16 cellular contexts compared by ENCODE assay signal in the genomic region with DNA sequence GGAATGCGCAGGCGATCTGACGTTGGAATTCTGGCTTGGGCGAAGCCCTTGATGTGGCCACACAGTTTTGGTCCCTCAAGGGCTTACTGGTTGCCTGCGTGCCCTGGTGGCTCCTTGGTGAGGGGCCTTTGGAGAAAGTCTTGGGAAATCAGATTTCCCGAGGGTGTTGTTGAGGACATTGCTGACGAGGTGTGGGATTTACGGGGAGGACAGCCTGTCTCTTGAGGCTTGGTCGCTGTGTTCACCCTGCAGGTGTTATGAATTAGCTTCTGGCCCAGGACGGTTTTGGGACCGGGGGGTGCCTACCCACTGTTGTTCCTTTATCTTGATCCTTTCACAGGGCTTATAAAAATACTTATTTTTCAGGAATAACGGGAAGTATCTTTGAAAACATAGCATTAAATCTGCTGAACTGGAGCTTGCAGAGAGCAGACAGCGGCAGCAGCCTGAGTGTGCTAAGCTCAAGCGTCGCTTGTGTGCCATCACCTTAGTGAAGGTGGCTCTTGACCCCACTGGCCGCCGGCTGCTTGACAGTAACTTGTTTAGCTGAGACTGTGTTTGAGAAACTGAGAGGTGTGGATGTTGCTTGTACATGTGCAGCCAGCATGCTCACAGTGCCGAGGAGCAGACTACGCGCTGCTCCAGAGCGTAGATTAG. TPM values are rescaled to one million over a fixed set of nuclear protein-coding genes. Genes with fewer than 3 reads are reported as not detected.
DNase-seq lines count a peak whose midpoint lies in the region; ATAC-seq and TF ChIP-seq lines count a peak whose summit lies in the region.
"Had no signal": no experiment of that assay in that cellular context is flagged by ENCODE, and none has a peak within 500 bp of the region (broad histone marks: within the 10 kb centered on the region; RNA-seq: fewer than 3 reads in every experiment).

No MANE protein-coding gene starts in this region.

- no peak overlapping the region for H3K27ac ChIP-seq in CD4-positive, alpha-beta memory T cell (ENCODE audit: low read depth, low read length)
- H3K27ac ChIP-seq in ascending aorta = no peak overlapping the region
- H3K27ac ChIP-seq: lower lobe of right lung, Peyer's patch, prostate gland, tibial nerve had no signal

- DNase-seq in activated CD4-positive, alpha-beta T cell treated with anti-CD3 and anti-CD28 coated beads, Interleukin-2, amount 10 ng/mL, durations not matched to agents 24 days and 14 days = no peak
- DNase-seq in activated CD4-positive, alpha-beta T cell treated with anti-CD3 and anti-CD28 coated beads for 4 hours = no peak
- no peak for DNase-seq in CD4-positive, alpha-beta memory T cell
- DNase-seq in natural killer cell (no peak), HuH-7.5 (ENCODE audit: low spot score) (no peak), ascending aorta (ENCODE audit: low spot score in 2 of 2) (no peak)
- DNase-seq: HCEC 1CT, lower lobe of right lung, NCI-H1436 had no signal

- H3K9me3 Mint-ChIP-seq in activated CD4-positive, alpha-beta T cell treated with anti-CD3 and anti-CD28 coated beads, Interleukin-2, amount 10 ng/mL, durations not matched to agents 24 days and 14 days = no peaks in the 10 kb centered on the region
- H3K9me3 Mint-ChIP-seq in CD4-positive, alpha-beta memory T cell = peaks cover 0 to 2% (median 0%) of the 10 kb centered on the region in 8 donors
- no peaks in the 10 kb centered on the region for H3K9me3 Mint-ChIP-seq in activated T-helper 17 cell treated with anti-CD3 and anti-CD28 coated beads, Interleukin-2, amount 50 U/mL, for 72 hours
- no peaks in the 10 kb centered on the region for H3K9me3 Mint-ChIP-seq in natural killer cell
- H3K9me3 Mint-ChIP-seq: naive B cell had no signal

- H3K27ac Mint-ChIP-seq in activated CD4-positive, alpha-beta T cell treated with anti-CD3 and anti-CD28 coated beads, Interleukin-2, amount 10 ng/mL, durations not matched to agents 24 days and 14 days = peak overlapping the region; percentile 61
- H3K27ac Mint-ChIP-seq in CD4-positive, alpha-beta memory T cell = peak overlapping the region; percentile 23 to 97 (median 93)
- peak overlapping the region; percentile 94 for H3K27ac Mint-ChIP-seq in activated T-helper 17 cell treated with anti-CD3 and anti-CD28 coated beads, Interleukin-2, amount 50 U/mL, for 72 hours
- H3K27ac Mint-ChIP-seq in natural killer cell = peak overlapping the region; percentile 81 to 82

- H3K4me3 Mint-ChIP-seq in activated CD4-positive, alpha-beta T cell treated with anti-CD3 and anti-CD28 coated beads, Interleukin-2, amount 10 ng/mL, durations not matched to agents 24 days and 14 days = peak overlapping the region; percentile 93
- H3K4me3 Mint-ChIP-seq in CD4-positive, alpha-beta memory T cell = peak overlapping the region; percentile 20 to 93 (median 54)
- peak overlapping the region; percentile 97 for H3K4me3 Mint-ChIP-seq in activated T-helper 17 cell treated with anti-CD3 and anti-CD28 coated beads, Interleukin-2, amount 50 U/mL, for 72 hours
- peak overlapping the region; percentile 71 for H3K4me3 Mint-ChIP-seq in natural killer cell

- no peak for ATAC-seq in activated T-helper 17 cell treated with anti-CD3 and anti-CD28 coated beads, Interleukin-2, amount 50 U/mL, for 72 hours (replicated peaks)
- ATAC-seq in natural killer cell (no peak), GM19397 (IDR thresholded peaks at IDR 0.05; ENCODE audit: unreplicated experiment) (no peak)
- ATAC-seq: lower lobe of right lung had no signal

- intact Hi-C loops in activated CD4-positive, alpha-beta T cell treated with anti-CD3 and anti-CD28 coated beads, Interleukin-2, amount 10 ng/mL, durations not matched to agents 24 days and 14 days (cut with micrococcal nuclease) = no loop called here
- intact Hi-C loops in CD4-positive, alpha-beta memory T cell (cut with micrococcal nuclease) = no loop called here
- intact Hi-C loops in natural killer cell (cut with micrococcal nuclease) = loop anchor here (5.0 kb wide), 1 partner anchor 616 kb away; the partner anchor contains the start of gene ATP9B
- intact Hi-C loops in ascending aorta (cut with DNase I) = loop anchor here (5.0 kb wide), 1 partner anchor 269 kb away; the partner anchor contains the start of gene SLC66A2

- H3K4me1 ChIP-seq in CD4-positive, alpha-beta memory T cell (ENCODE audit: insufficient read depth, low read length) = peaks cover 59% of the 10 kb centered on the region
- peaks cover 2 to 10% of the 10 kb centered on the region in 2 donors for H3K4me1 ChIP-seq in ascending aorta

- peaks cover 4% of the 10 kb centered on the region for H3K36me3 ChIP-seq in CD4-positive, alpha-beta memory T cell (ENCODE audit: insufficient read depth, low read length)
- H3K36me3 ChIP-seq in ascending aorta = peaks cover 0 to 6% of the 10 kb centered on the region in 2 donors
- H3K36me3 ChIP-seq: prostate gland, tibial nerve had no signal

- peaks cover 4% of the 10 kb centered on the region for H3K27me3 Mint-ChIP-seq in activated CD4-positive, alpha-beta T cell treated with anti-CD3 and anti-CD28 coated beads, Interleukin-2, amount 10 ng/mL, durations not matched to agents 24 days and 14 days
- H3K27me3 Mint-ChIP-seq in CD4-positive, alpha-beta memory T cell = no peaks in the 10 kb centered on the region
- H3K27me3 Mint-ChIP-seq in activated T-helper 17 cell treated with anti-CD3 and anti-CD28 coated beads, Interleukin-2, amount 50 U/mL, for 72 hours = no peaks in the 10 kb centered on the region
- H3K27me3 Mint-ChIP-seq in natural killer cell (ENCODE audit: low read depth in 2 of 2) = no peaks in the 10 kb centered on the region
- H3K27me3 Mint-ChIP-seq: naive B cell had no signal

- POLR2A ChIA-PET in CD4-positive, alpha-beta memory T cell (lab: Charles Lee; ENCODE audit: partially characterized antibody) = no interaction called here

- peaks cover 59% of the 10 kb centered on the region for H3K4me1 Mint-ChIP-seq in activated CD4-positive, alpha-beta T cell treated with anti-CD3 and anti-CD28 coated beads, Interleukin-2, amount 10 ng/mL, durations not matched to agents 24 days and 14 days
- H3K4me1 Mint-ChIP-seq in CD4-positive, alpha-beta memory T cell = peaks cover 57 to 81% (median 67%) of the 10 kb centered on the region in 4 donors
- peaks cover 48% of the 10 kb centered on the region for H3K4me1 Mint-ChIP-seq in activated T-helper 17 cell treated with anti-CD3 and anti-CD28 coated beads, Interleukin-2, amount 50 U/mL, for 72 hours
- H3K4me1 Mint-ChIP-seq in natural killer cell = peaks cover 65 to 74% of the 10 kb centered on the region in 2 donors

- H3K36me3 Mint-ChIP-seq in activated CD4-positive, alpha-beta T cell treated with anti-CD3 and anti-CD28 coated beads, Interleukin-2, amount 10 ng/mL, durations not matched to agents 24 days and 14 days (ENCODE audit: low read depth) = peaks cover 25% of the 10 kb centered on the region
- H3K36me3 Mint-ChIP-seq in CD4-positive, alpha-beta memory T cell = peaks cover 8 to 25% of the 10 kb centered on the region in 2 donors
- peaks cover 54% of the 10 kb centered on the region for H3K36me3 Mint-ChIP-seq in activated T-helper 17 cell treated with anti-CD3 and anti-CD28 coated beads, Interleukin-2, amount 50 U/mL, for 72 hours (ENCODE audit: low read depth)
- H3K36me3 Mint-ChIP-seq in natural killer cell = no peaks in the 10 kb centered on the region
- H3K36me3 Mint-ChIP-seq: naive B cell had no signal

- TF ChIP-seq CTCF in natural killer cell (IDR thresholded peaks at IDR 0.05) (no peak), ascending aorta (IDR thresholded peaks at IDR 0.05) (no peak)

- no peak overlapping the region for H3K4me3 ChIP-seq in CD4-positive, alpha-beta memory T cell (ENCODE audit: low read length in 2 of 2)
- no peak overlapping the region for H3K4me3 ChIP-seq in ascending aorta
- H3K4me3 ChIP-seq: lower lobe of right lung, Peyer's patch, prostate gland, smooth muscle cell, tibial nerve had no signal

- H3K27me3 ChIP-seq in CD4-positive, alpha-beta memory T cell (ENCODE audit: insufficient read depth, low read length) = no peaks in the 10 kb centered on the region
- no peaks in the 10 kb centered on the region for H3K27me3 ChIP-seq in ascending aorta
- H3K27me3 ChIP-seq: Peyer's patch, tibial nerve had no signal

- H3K9me3 ChIP-seq in CD4-positive, alpha-beta memory T cell (ENCODE audit: control insufficient read depth in 1 of 2, low read length in 2 of 2) = no peaks in the 10 kb centered on the region
- H3K9me3 ChIP-seq in ascending aorta = no peaks in the 10 kb centered on the region
- H3K9me3 ChIP-seq: lower lobe of right lung, Peyer's patch, prostate gland, tibial nerve had no signal

- CTCF ChIA-PET in CD4-positive, alpha-beta memory T cell (lab: Charles Lee; ENCODE audit: partially characterized antibody) = no interaction called here

RNA-seq across cellular contexts. Expression of gene CTDP1, which starts 4.2 kb away (rescaled TPM):
- total RNA-seq in activated CD4-positive, alpha-beta T cell treated with anti-CD3 and anti-CD28 coated beads, Interleukin-2, amount 10 ng/mL, durations not matched to agents 24 days and 14 days = 41.2 and 45.5 TPM in 2 replicates
- 10 to 100 TPM; 42.6 to 44.5 TPM for total RNA-seq in CD4-positive, alpha-beta memory T cell
- 10 to 100 TPM in 1 of 2 donors, 1 to 10 TPM in 1; 8.5 to 30.2 TPM for polyA plus RNA-seq in CD4-positive, alpha-beta memory T cell
- total RNA-seq in activated T-helper 17 cell treated with anti-CD3 and anti-CD28 coated beads, Interleukin-2, amount 50 U/mL, for 72 hours = 10 to 100 TPM; 38.8 to 48.5 TPM
- total RNA-seq in natural killer cell = 10 to 100 TPM; 66.9 to 89.4 (median 77.1) TPM
- 31.7 TPM for total RNA-seq in ascending aorta

Comparison
In these comparisons a context has a peak if more than half of its experiments do, and no peak if none do; other contexts are left out.
1. intact Hi-C loops: an anchor here in natural killer cell (5.0 kb wide) and ascending aorta (5.0 kb wide); none called in activated CD4-positive, alpha-beta T cell treated with anti-CD3 and anti-CD28 coated beads, Interleukin-2, amount 10 ng/mL, durations not matched to agents 24 days and 14 days and CD4-positive, alpha-beta memory T cell.